In the genomic region with DNA sequence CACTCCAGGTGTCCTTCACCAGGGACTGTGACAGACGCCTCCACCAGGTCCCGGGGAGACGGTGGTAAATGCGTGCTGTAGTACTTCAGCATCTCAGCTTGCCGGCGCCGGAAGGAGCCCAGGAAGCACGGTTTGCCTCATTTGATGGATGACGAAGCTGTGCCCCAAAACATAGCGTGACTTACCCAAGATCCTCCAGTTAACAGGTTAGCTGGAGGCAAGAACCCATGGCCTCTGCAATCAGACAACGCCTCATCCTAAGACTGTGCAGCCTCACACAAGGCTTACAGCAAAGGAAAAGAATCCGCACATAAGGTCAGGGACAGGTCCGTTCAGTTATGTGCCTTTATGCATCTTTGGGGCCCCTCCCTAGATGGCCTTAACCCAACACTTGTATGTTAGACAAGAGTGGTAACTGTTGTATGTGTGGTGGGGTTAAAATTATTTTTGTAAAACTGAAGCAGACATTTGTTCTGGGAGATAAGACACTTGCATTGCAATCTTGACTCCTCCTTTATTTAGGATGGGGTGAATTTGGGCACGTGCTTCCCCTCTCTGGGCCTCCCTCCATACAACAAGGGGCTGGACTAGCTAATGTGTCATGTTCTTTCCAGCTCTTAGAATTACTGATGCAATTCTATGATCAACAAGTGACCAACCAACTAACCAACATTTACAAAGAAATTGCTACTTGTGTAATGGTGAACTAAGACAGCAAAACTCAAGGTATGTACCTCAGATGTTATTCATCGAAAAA, we compare ENCODE assay signal across 9 cellular contexts. TPM values are rescaled to one million over a fixed set of nuclear protein-coding genes. Genes with fewer than 3 reads are reported as not detected.
A peak's percentile ranks its signal among the peaks of the same experiment; 100 is the strongest.
DNase-seq lines count a peak whose midpoint lies in the region; ATAC-seq and TF ChIP-seq lines count a peak whose summit lies in the region.
"Had no signal": no experiment of that assay in that cellular context is flagged by ENCODE, and none has a peak within 500 bp of the region (broad histone marks: within the 10 kb centered on the region; RNA-seq: fewer than 3 reads in every experiment).

No MANE protein-coding gene starts in this region.

- peaks cover 5% of the 10 kb centered on the region for H3K9me3 Mint-ChIP-seq in glutamatergic neuron (ENCODE audit: unreplicated experiment)
- H3K9me3 Mint-ChIP-seq in activated T-cell treated with anti-CD3 and anti-CD28 coated beads, Interleukin-2, amount 50 U/mL, for 24 hours = no peaks in the 10 kb centered on the region

- peak overlapping the region; percentile 77 for H3K27ac Mint-ChIP-seq in glutamatergic neuron (ENCODE audit: unreplicated experiment)
- H3K27ac Mint-ChIP-seq in activated T-cell treated with anti-CD3 and anti-CD28 coated beads, Interleukin-2, amount 50 U/mL, for 24 hours = no peak overlapping the region

- no peaks in the 10 kb centered on the region; the same call in 1 of the 2 replicates for H3K4me1 ChIP-seq in HEK293 (ENCODE audit: control insufficient read depth, insufficient read depth, low read length)
- peaks cover 26 to 80% (median 64%) of the 10 kb centered on the region in 4 donors for H3K4me1 ChIP-seq in stomach

- TF ChIP-seq CTCF in HEK293 (tag by site-specific recombination; IDR thresholded peaks at IDR 0.05) (no peak), VCaP (conservative IDR thresholded peaks at IDR 0.05) (no peak), glutamatergic neuron (IDR thresholded peaks at IDR 0.05; ENCODE audit: partially characterized antibody, unreplicated experiment) (no peak), stomach (IDR thresholded peaks at IDR 0.05) (no peak)

- H3K4me1 Mint-ChIP-seq in glutamatergic neuron (ENCODE audit: low read depth, unreplicated experiment) = peaks cover 37% of the 10 kb centered on the region
- H3K4me1 Mint-ChIP-seq in activated T-cell treated with anti-CD3 and anti-CD28 coated beads, Interleukin-2, amount 50 U/mL, for 24 hours (ENCODE audit: low read depth) = peaks cover 71% of the 10 kb centered on the region

- H3K27ac ChIP-seq in HEK293 (ENCODE audit: extremely low read depth, low read depth, low read length) = no peak overlapping the region
- peak overlapping the region; percentile 88 for H3K27ac ChIP-seq in VCaP
- peak overlapping the region in 4 of 5 donors; percentile 77 to 86 (median 78) for H3K27ac ChIP-seq in stomach

- in situ Hi-C loops in KBM-7 (cut with MboI; ENCODE audit: low pct_unique_long_range_greater_than_20kb, low sequenced_read_pairs) = no loop called here

- POLR2A ChIA-PET in HEK293 (lab: Yijun Ruan, JAX) = no interaction called here

- H3K9me3 ChIP-seq in HEK293 (ENCODE audit: control insufficient read depth, insufficient read depth, low read depth, low read length) (no peaks in the 10 kb centered on the region), stomach (no peaks in the 10 kb centered on the region)

- H3K27me3 Mint-ChIP-seq in glutamatergic neuron (ENCODE audit: unreplicated experiment) = no peaks in the 10 kb centered on the region
- no peaks in the 10 kb centered on the region for H3K27me3 Mint-ChIP-seq in activated T-cell treated with anti-CD3 and anti-CD28 coated beads, Interleukin-2, amount 50 U/mL, for 24 hours

- CTCF ChIA-PET in HEK293 (lab: Yijun Ruan, JAX) = no interaction called here

- H3K4me3 ChIP-seq in HEK293 (ENCODE audit: low read depth, low read length) (no peak overlapping the region), stomach (no peak overlapping the region)

- TF ChIP-seq POLR2A in stomach (IDR thresholded peaks at IDR 0.05) = no peak

- no peak overlapping the region for H3K4me3 Mint-ChIP-seq in glutamatergic neuron (ENCODE audit: unreplicated experiment)
- no peak overlapping the region for H3K4me3 Mint-ChIP-seq in activated T-cell treated with anti-CD3 and anti-CD28 coated beads, Interleukin-2, amount 50 U/mL, for 24 hours

- no peaks in the 10 kb centered on the region for H3K27me3 ChIP-seq in stomach

- no peaks in the 10 kb centered on the region for H3K36me3 Mint-ChIP-seq in glutamatergic neuron (ENCODE audit: unreplicated experiment)
- peaks cover 45% of the 10 kb centered on the region for H3K36me3 Mint-ChIP-seq in activated T-cell treated with anti-CD3 and anti-CD28 coated beads, Interleukin-2, amount 50 U/mL, for 24 hours (ENCODE audit: low read depth)

- no peak for ATAC-seq in HG02938 (IDR thresholded peaks at IDR 0.05; ENCODE audit: unreplicated experiment)

- 61 to 79% (median 78%) methylated on average over 15 of the region's 15 CpGs for WGBS in stomach, 5 donors

- TF ChIP-seq EP300 in stomach (IDR thresholded peaks at IDR 0.05) = no peak

- intact Hi-C loops in stomach (cut with DNase I; ENCODE audit: low total_unique reads) = no loop called here

- H3K36me3 ChIP-seq in HEK293 (ENCODE audit: control insufficient read depth in 2 of 2, insufficient read depth in 1 of 2, low read length in 2 of 2) (peaks cover 0 to 3% of the 10 kb centered on the region in 2 experiments; a peak in 1 of 3 replicates), stomach (peaks cover 0 to 22% (median 10%) of the 10 kb centered on the region in 4 donors)

- DNase-seq in glutamatergic neuron (no peak), stomach (no peak), DMS153 treated with DMSO at 0.1 percent for 48 hours (lab: John Stamatoyannopoulos, UW; ENCODE audit: unreplicated experiment) (no peak), KBM-7 (no peak)
- DNase-seq in activated T-cell treated with anti-CD3 and anti-CD28 coated beads, Interleukin-2, amount 50 U/mL, for 24 hours = no peak
- DNase-seq: stimulated activated CD4-positive, alpha-beta T cell treated with anti-CD3 and anti-CD28 coated beads, Interleukin-4, amount 100 ng/mL, for 24 hours had no signal

TF ChIP-seq in HEK293, 187 proteins besides CTCF, POLR2A, EP300 and RAD21:
- TF ChIP-seq ZNF426 (tag by site-specific recombination; IDR thresholded peaks at IDR 0.05) = no peak
- TF ChIP-seq EGR2 (tag by site-specific recombination; IDR thresholded peaks at IDR 0.05; ENCODE audit: low read depth) = no peak
- TF ChIP-seq SCRT1 (tag by site-specific recombination; IDR thresholded peaks at IDR 0.05; ENCODE audit: borderline replicate concordance) = peak; percentile 94
- peak; percentile 98 for TF ChIP-seq SCRT2 (tag by site-specific recombination; IDR thresholded peaks at IDR 0.05)
- TF ChIP-seq ZNF571 (tag by site-specific recombination; IDR thresholded peaks at IDR 0.05) = no peak
- no peak for TF ChIP-seq ZNF580 (tag by site-specific recombination; IDR thresholded peaks at IDR 0.05)
- TF ChIP-seq ZNF169 (tag by site-specific recombination; IDR thresholded peaks at IDR 0.05) = no peak
- no peak for TF ChIP-seq ZBTB7A (tag by site-specific recombination; IDR thresholded peaks at IDR 0.05; ENCODE audit: low read depth)
- TF ChIP-seq ZEB2 (tag by site-specific recombination; IDR thresholded peaks at IDR 0.05) = 0 out of 2 replicates have a peak, but pooled peaks have one; percentile 27

RNA-seq across cellular contexts. Expression of gene VGLL4, which starts 39.4 kb away (rescaled TPM):
- total RNA-seq in glutamatergic neuron (ENCODE audit: unreplicated experiment) (29.4 TPM), stomach (100 to 1,000 TPM in 2 of 5 donors, 10 to 100 TPM in 3; 15.2 to 147 (median 53.8) TPM)
- polyA plus RNA-seq in stomach = 10 to 100 TPM; 18.9 to 33.9 (median 26.0) TPM
